In genomic region chr4:16761031-16761430, GRCh38 we compare ENCODE assay signal across 13 cellular contexts.
DNase-seq lines count a peak whose midpoint lies in the region; ATAC-seq and TF ChIP-seq lines count a peak whose summit lies in the region.
"Had no signal": no experiment of that assay in that cellular context is flagged by ENCODE, and none has a peak within 500 bp of the region (broad histone marks: within the 10 kb centered on the region; RNA-seq: fewer than 3 reads in every experiment).

No MANE protein-coding gene starts in this region.

- POLR2A ChIA-PET in CD4-positive, alpha-beta T cell (lab: Charles Lee), result no interaction called here

- H3K4me3 ChIP-seq in fibroblast of pulmonary artery (replicated peaks; ENCODE audit: low read depth, low read length), result no peak overlapping the region
- no peak overlapping the region for H3K4me3 ChIP-seq in mesenchymal stem cell (ENCODE audit: insufficient read depth in 1 of 2, low read depth in 1 of 2, low read length in 2 of 2)
- H3K4me3 ChIP-seq: BLaER1 treated with 17β-estradiol and CSF1 and Interleukin-3, amounts not matched to agents 10 nM and 100 nM; GM23248 had no signal

- H4K8ac ChIP-seq in mesenchymal stem cell (ENCODE audit: low read length), result no peak overlapping the region

- peaks cover 2% of the 10 kb centered on the region for H3K9me3 Mint-ChIP-seq in stimulated activated memory B cell treated with anti-CD40 and anti-IgM and Interleukin-4, amounts not matched to agents 10 μg/mL and 1 μg/mL and 100 μg/mL, for 72 hours
- no peaks in the 10 kb centered on the region for H3K9me3 Mint-ChIP-seq in CD4-positive, alpha-beta T cell
- H3K9me3 Mint-ChIP-seq: CD4-positive, CD25-positive, alpha-beta regulatory T cell had no signal

- H3K27me3 ChIP-seq in mesenchymal stem cell (ENCODE audit: control insufficient read depth in 1 of 2, insufficient read depth in 1 of 2, low read length in 2 of 2), result no peaks in the 10 kb centered on the region
- H3K27me3 ChIP-seq in CD4-positive, alpha-beta T cell (ENCODE audit: control insufficient read depth, insufficient read depth, low read length), result no peaks in the 10 kb centered on the region
- H3K27me3 ChIP-seq: BLaER1 treated with 17β-estradiol and CSF1 and Interleukin-3, amounts not matched to agents 10 nM and 100 nM had no signal

- H2BK5ac ChIP-seq in mesenchymal stem cell (ENCODE audit: low read depth, low read length, poor library complexity, severe bottlenecking), result no peak overlapping the region

- peak; percentile 26 for DNase-seq in M059J (ENCODE audit: low read depth)
- peak; percentile 16 for DNase-seq in fibroblast of pulmonary artery (ENCODE audit: low read depth)
- peak; percentile 12 for DNase-seq in mesenchymal stem cell
- no peak for DNase-seq in CD4-positive, alpha-beta T cell
- DNase-seq: ACHN; CD4-positive, CD25-positive, alpha-beta regulatory T cell; DMS79; GM23248; IMR-90 had no signal

- H2BK15ac ChIP-seq in mesenchymal stem cell (ENCODE audit: low read depth, poor library complexity, severe bottlenecking), result no peak overlapping the region

- no peak overlapping the region for H3K27ac Mint-ChIP-seq in stimulated activated memory B cell treated with anti-CD40 and anti-IgM and Interleukin-4, amounts not matched to agents 10 μg/mL and 1 μg/mL and 100 μg/mL, for 72 hours
- H3K27ac Mint-ChIP-seq in CD4-positive, alpha-beta T cell, result no peak overlapping the region
- H3K27ac Mint-ChIP-seq: CD4-positive, CD25-positive, alpha-beta regulatory T cell had no signal

- H2AK5ac ChIP-seq in mesenchymal stem cell (ENCODE audit: low read length, severe bottlenecking), result no peak overlapping the region

- WGBS in mesenchymal stem cell, result no CpG with 5 or more reads among the region's 1 CpG

- no peaks in the 10 kb centered on the region for H3K4me1 ChIP-seq in mesenchymal stem cell (ENCODE audit: control insufficient read depth, insufficient read depth, low read depth, low read length)

- H3K18ac ChIP-seq in mesenchymal stem cell (ENCODE audit: low read depth in 1 of 2, low read length in 2 of 2), result peak overlapping the region in 1 of 2 experiments; percentile 49

- no peak overlapping the region for H3K4me2 ChIP-seq in mesenchymal stem cell (ENCODE audit: low read length, poor library complexity, severe bottlenecking)
- H3K4me2 ChIP-seq: BLaER1 treated with 17β-estradiol and CSF1 and Interleukin-3, amounts not matched to agents 10 nM and 100 nM had no signal

- H3K9ac ChIP-seq in mesenchymal stem cell (ENCODE audit: low read length), result no peak overlapping the region
- H3K9ac ChIP-seq: BLaER1 treated with 17β-estradiol and CSF1 and Interleukin-3, amounts not matched to agents 10 nM and 100 nM; GM23248 had no signal

- no peaks in the 10 kb centered on the region for H3K4me1 Mint-ChIP-seq in stimulated activated memory B cell treated with anti-CD40 and anti-IgM and Interleukin-4, amounts not matched to agents 10 μg/mL and 1 μg/mL and 100 μg/mL, for 72 hours
- H3K4me1 Mint-ChIP-seq in CD4-positive, alpha-beta T cell (ENCODE audit: low read depth), result no peaks in the 10 kb centered on the region
- H3K4me1 Mint-ChIP-seq: CD4-positive, CD25-positive, alpha-beta regulatory T cell had no signal

- no peak overlapping the region for H3K4ac ChIP-seq in mesenchymal stem cell (ENCODE audit: low read depth in 1 of 2, low read length in 2 of 2)

- H2AFZ ChIP-seq in mesenchymal stem cell (ENCODE audit: low read depth, low read length), result no peak overlapping the region
- H2AFZ ChIP-seq: GM23248 had no signal

- no peak overlapping the region for H3K4me3 Mint-ChIP-seq in stimulated activated memory B cell treated with anti-CD40 and anti-IgM and Interleukin-4, amounts not matched to agents 10 μg/mL and 1 μg/mL and 100 μg/mL, for 72 hours
- H3K4me3 Mint-ChIP-seq in CD4-positive, alpha-beta T cell, result no peak overlapping the region

- intact Hi-C loops in CD4-positive, alpha-beta T cell (cut with DNase I, micrococcal nuclease), result no loop called here

- no peak overlapping the region for H3K14ac ChIP-seq in mesenchymal stem cell (ENCODE audit: low read length in 2 of 2)

- H3K9me3 ChIP-seq in mesenchymal stem cell (ENCODE audit: control insufficient read depth, low read length), result no peaks in the 10 kb centered on the region
- H3K9me3 ChIP-seq in CD4-positive, alpha-beta T cell (ENCODE audit: control insufficient read depth, low read length), result no peaks in the 10 kb centered on the region

- H3K36me3 ChIP-seq in mesenchymal stem cell (ENCODE audit: control insufficient read depth in 1 of 2, insufficient read depth in 2 of 2, low read depth in 1 of 2, low read length in 2 of 2), result peaks cover 0 to 34% of the 10 kb centered on the region in 2 experiments
- H3K36me3 ChIP-seq: BLaER1 treated with 17β-estradiol and CSF1 and Interleukin-3, amounts not matched to agents 10 nM and 100 nM had no signal

- TF ChIP-seq CTCF in fibroblast of pulmonary artery (IDR thresholded peaks at IDR 0.05; ENCODE audit: low read length, missing control alignments), result no peak
- no peak for TF ChIP-seq CTCF in CD4-positive, alpha-beta T cell (IDR thresholded peaks at IDR 0.05)

- CTCF ChIA-PET in CD4-positive, alpha-beta T cell (lab: Charles Lee), result no interaction called here

- H3K79me1 ChIP-seq in mesenchymal stem cell (replicated peaks; ENCODE audit: low read length, poor library complexity, severe bottlenecking), result no peaks in the 10 kb centered on the region

- no peaks in the 10 kb centered on the region for H3K27me3 Mint-ChIP-seq in stimulated activated memory B cell treated with anti-CD40 and anti-IgM and Interleukin-4, amounts not matched to agents 10 μg/mL and 1 μg/mL and 100 μg/mL, for 72 hours
- H3K27me3 Mint-ChIP-seq in CD4-positive, alpha-beta T cell, result no peaks in the 10 kb centered on the region

- H3K36me3 Mint-ChIP-seq in stimulated activated memory B cell treated with anti-CD40 and anti-IgM and Interleukin-4, amounts not matched to agents 10 μg/mL and 1 μg/mL and 100 μg/mL, for 72 hours, result no peaks in the 10 kb centered on the region
- no peaks in the 10 kb centered on the region for H3K36me3 Mint-ChIP-seq in CD4-positive, alpha-beta T cell (ENCODE audit: low read depth)
- H3K36me3 Mint-ChIP-seq: CD4-positive, CD25-positive, alpha-beta regulatory T cell had no signal

- H3K23ac ChIP-seq in mesenchymal stem cell (ENCODE audit: low read length in 2 of 2), result no peak overlapping the region

- H4K91ac ChIP-seq in mesenchymal stem cell (ENCODE audit: low read length), result no peak overlapping the region

- no peak overlapping the region for H2BK120ac ChIP-seq in mesenchymal stem cell (ENCODE audit: low read depth, low read length)

- H2BK12ac ChIP-seq in mesenchymal stem cell (ENCODE audit: low read length in 2 of 2), result no peak overlapping the region

- H3K27ac ChIP-seq in mesenchymal stem cell (ENCODE audit: low read length, poor library complexity, severe bottlenecking), result no peak overlapping the region
- H3K27ac ChIP-seq in CD4-positive, alpha-beta T cell (ENCODE audit: low read depth, low read length), result no peak overlapping the region
- H3K27ac ChIP-seq: BLaER1 treated with 17β-estradiol and CSF1 and Interleukin-3, amounts not matched to agents 10 nM and 100 nM; GM23248 had no signal

- ATAC-seq in stimulated activated memory B cell treated with anti-CD40 and anti-IgM and Interleukin-4, amounts not matched to agents 10 μg/mL and 1 μg/mL and 100 μg/mL, for 72 hours, result peak; percentile 10
- ATAC-seq in GM18858 (IDR thresholded peaks at IDR 0.05; ENCODE audit: unreplicated experiment) (no peak), GM21717 (IDR thresholded peaks at IDR 0.05; ENCODE audit: unreplicated experiment) (no peak)
- no peak for ATAC-seq in CD4-positive, alpha-beta T cell (ENCODE audit: poor library complexity)

Comparison
In these comparisons a context has a peak if more than half of its experiments do, and no peak if none do; other contexts are left out.
1. DNase-seq: peak in M059J (single experiment), fibroblast of pulmonary artery (single experiment) and mesenchymal stem cell (single experiment); none in CD4-positive, alpha-beta T cell (0 of 10).